ENCODE assay signal across 8 cellular contexts in the genomic region with DNA sequence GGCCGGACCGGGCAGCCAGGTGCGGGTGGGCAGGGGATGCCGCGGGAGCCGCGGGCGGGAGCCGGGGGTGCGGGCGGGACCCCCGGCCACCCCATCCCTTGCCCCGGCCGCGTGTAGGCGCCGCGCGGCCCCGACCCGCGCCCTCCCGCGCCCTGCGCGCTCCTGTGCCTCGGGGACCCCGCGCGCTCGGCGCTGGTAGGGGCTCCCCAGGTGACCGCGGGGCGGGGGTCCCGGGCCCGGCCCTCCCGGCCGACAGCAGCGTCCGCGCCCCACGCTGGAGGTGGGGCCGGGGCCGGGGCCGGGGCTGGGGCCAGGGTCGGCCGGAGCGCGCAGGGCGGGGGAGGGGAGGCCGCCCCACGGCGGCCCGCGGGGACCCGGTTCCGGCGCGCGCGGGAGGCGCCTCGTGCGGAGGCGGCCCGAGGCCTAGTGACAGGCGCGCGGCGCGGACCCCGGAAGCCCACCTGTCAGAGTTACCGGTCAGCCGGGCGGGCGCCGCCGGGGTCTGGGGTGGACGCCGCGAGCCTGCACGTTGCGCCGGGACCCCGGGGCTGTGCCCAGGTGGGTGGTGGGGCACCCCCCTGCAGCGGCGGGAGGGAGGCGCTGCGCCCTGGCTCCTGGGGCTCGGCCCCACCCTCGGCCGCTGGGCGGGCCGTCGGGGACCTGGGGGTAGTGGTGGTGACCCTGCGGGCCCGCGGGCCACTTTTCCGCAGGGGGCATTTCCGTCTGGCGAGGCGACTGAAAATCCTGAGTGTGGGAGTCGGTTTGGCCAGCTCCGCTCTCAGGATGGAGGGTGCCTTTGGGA. TPM values are rescaled to one million over a fixed set of nuclear protein-coding genes. Genes with fewer than 3 reads are reported as not detected.
DNase-seq lines count a peak whose midpoint lies in the region; ATAC-seq and TF ChIP-seq lines count a peak whose summit lies in the region.

No MANE protein-coding gene starts in this region.

- H3K27ac ChIP-seq in DOHH2 (ENCODE audit: low read depth, low read length) (peak overlapping the region; percentile 47), HUES48 (ENCODE audit: low read depth, low read length) (no peak overlapping the region), heart right ventricle (peak overlapping the region in 2 of 10 donors; percentile 9 to 38)

- H3K27ac Mint-ChIP-seq in activated T-cell treated with anti-CD3 and anti-CD28 coated beads, Interleukin-2, amount 50 U/mL, for 72 hours = no peak overlapping the region

- H3K9me3 ChIP-seq in DOHH2 (ENCODE audit: control insufficient read depth, insufficient read depth, low read length) (no peaks in the 10 kb centered on the region), HUES48 (ENCODE audit: control insufficient read depth, insufficient read depth, low read length) (no peaks in the 10 kb centered on the region), heart right ventricle (no peaks in the 10 kb centered on the region)

- H3K36me3 Mint-ChIP-seq in activated T-cell treated with anti-CD3 and anti-CD28 coated beads, Interleukin-2, amount 50 U/mL, for 72 hours (ENCODE audit: insufficient read depth in 2 of 2) = peaks cover 9 to 22% of the 10 kb centered on the region in 2 donors

- H3K9me2 ChIP-seq in DOHH2 (replicated peaks; ENCODE audit: control insufficient read depth, low read length) = no peaks in the 10 kb centered on the region

- H3K9ac ChIP-seq in HUES48 (ENCODE audit: low read depth, low read length) = no peak overlapping the region; the same call in 1 of the 2 replicates

- peak overlapping the region; percentile 88 to 90 for H3K4me3 Mint-ChIP-seq in activated T-cell treated with anti-CD3 and anti-CD28 coated beads, Interleukin-2, amount 50 U/mL, for 72 hours

- H3K4me3 ChIP-seq in DOHH2 (ENCODE audit: low read length) (peak overlapping the region; percentile 94), HUES48 (ENCODE audit: low read depth, low read length) (peak overlapping the region; percentile 79), heart right ventricle (peak overlapping the region; percentile 24 to 64 (median 58)), retinal pigment epithelial cell (ENCODE audit: low read length) (peak overlapping the region; percentile 48)

- peak overlapping the region; percentile 76 for H3K4me2 ChIP-seq in DOHH2 (ENCODE audit: low read length)

- WGBS in heart right ventricle, 2 donors = 1 to 2% methylated on average over 67 to 105 of the region's 105 CpGs

- TF ChIP-seq CTCF in DOHH2 (IDR thresholded peaks at IDR 0.05; ENCODE audit: low read depth, low read length, poor library complexity, severe bottlenecking) = no peak
- no peak for TF ChIP-seq CTCF in heart right ventricle (IDR thresholded peaks at IDR 0.05)
- TF ChIP-seq CTCF in retinal pigment epithelial cell (conservative IDR thresholded peaks at IDR 0.05; ENCODE audit: low read depth, low read length) = no peak

- ATAC-seq in GM21423 (IDR thresholded peaks at IDR 0.05; ENCODE audit: unreplicated experiment) (peak; percentile 30), heart right ventricle (no peak)
- peak; percentile 47 to 59 for ATAC-seq in activated T-cell treated with anti-CD3 and anti-CD28 coated beads, Interleukin-2, amount 50 U/mL, for 72 hours (replicated peaks in 1 of 2)

- peaks cover 46% of the 10 kb centered on the region for H3K4me1 Mint-ChIP-seq in activated T-cell treated with anti-CD3 and anti-CD28 coated beads, Interleukin-2, amount 50 U/mL, for 72 hours (ENCODE audit: low read depth)

- H3K4me1 ChIP-seq in DOHH2 (ENCODE audit: control insufficient read depth, low read length) (peaks cover 27% of the 10 kb centered on the region), HUES48 (ENCODE audit: control insufficient read depth, insufficient read depth, low read length) (no peaks in the 10 kb centered on the region), heart right ventricle (peaks cover 0 to 21% (median 12%) of the 10 kb centered on the region in 9 donors)

- H3K27me3 ChIP-seq in DOHH2 (ENCODE audit: control insufficient read depth, low read length) (no peaks in the 10 kb centered on the region), HUES48 (ENCODE audit: control insufficient read depth, insufficient read depth, low read length) (no peaks in the 10 kb centered on the region), heart right ventricle (no peaks in the 10 kb centered on the region)

- peaks cover 50% of the 10 kb centered on the region for H3K79me2 ChIP-seq in DOHH2 (ENCODE audit: control insufficient read depth, low read length)

- H3K9me3 Mint-ChIP-seq in activated T-cell treated with anti-CD3 and anti-CD28 coated beads, Interleukin-2, amount 50 U/mL, for 72 hours = no peaks in the 10 kb centered on the region

- peaks cover 48% of the 10 kb centered on the region for H3K36me3 ChIP-seq in DOHH2 (ENCODE audit: control insufficient read depth, low read length)
- H3K36me3 ChIP-seq in HUES48 (ENCODE audit: control insufficient read depth, insufficient read depth, low read length) = peaks cover 41% of the 10 kb centered on the region
- peaks cover 0 to 27% (median 4%) of the 10 kb centered on the region in 9 donors for H3K36me3 ChIP-seq in heart right ventricle

- H3K27me3 Mint-ChIP-seq in activated T-cell treated with anti-CD3 and anti-CD28 coated beads, Interleukin-2, amount 50 U/mL, for 72 hours (ENCODE audit: low read depth) = no peaks in the 10 kb centered on the region

- intact Hi-C loops in heart right ventricle (cut with DNase I) = no loop called here

- peaks cover 17% of the 10 kb centered on the region for H4K20me1 ChIP-seq in DOHH2 (ENCODE audit: control insufficient read depth, insufficient read depth, low read depth, low read length)

- peak; percentile 52 to 63 for DNase-seq in activated T-cell treated with anti-CD3 and anti-CD28 coated beads, Interleukin-2, amount 50 U/mL, for 72 hours
- DNase-seq in heart right ventricle (no peak), retinal pigment epithelial cell (ENCODE audit: low read depth) (no peak), T-helper 9 cell (no peak), cerebellar nuclear complex (lab: John Stamatoyannopoulos, UW) (no peak)

- H3F3A ChIP-seq in DOHH2 (ENCODE audit: control insufficient read depth, insufficient read depth) = peaks cover 10% of the 10 kb centered on the region; the same call in 1 of the 2 replicates

RNA-seq across cellular contexts. Expression of a gene that starts 0.5 kb away (rescaled TPM):
- 10 to 100 TPM; 87.5 to 99.2 TPM for total RNA-seq in activated T-cell treated with anti-CD3 and anti-CD28 coated beads, Interleukin-2, amount 50 U/mL, for 72 hours
- total RNA-seq in heart right ventricle = 10 to 100 TPM; 30.9 to 51.4 (median 38.3) TPM
- polyA plus RNA-seq in heart right ventricle = 10 to 100 TPM; 16.4 to 23.0 TPM

Comparison
In these comparisons a context has a peak if more than half of its experiments do, and no peak if none do; other contexts are left out.
1. ATAC-seq: peak in GM21423 (single experiment) and activated T-cell treated with anti-CD3 and anti-CD28 coated beads, Interleukin-2, amount 50 U/mL, for 72 hours (2 of 2); none in heart right ventricle (0 of 8).
2. DNase-seq: peak in activated T-cell treated with anti-CD3 and anti-CD28 coated beads, Interleukin-2, amount 50 U/mL, for 72 hours (2 of 2); none in heart right ventricle (0 of 2), retinal pigment epithelial cell (single experiment), T-helper 9 cell (single experiment) and cerebellar nuclear complex (0 of 2).
3. Peak in every context shown above with its lines, with median percentiles within 50 percentile points of each other: H3K4me3 ChIP-seq.